7 cellular contexts compared by ENCODE assay signal in genomic region chr12:113220593-113221180, GRCh38. TPM values are rescaled to one million over a fixed set of nuclear protein-coding genes. Genes with fewer than 3 reads are reported as not detected.
A peak's percentile ranks its signal among the peaks of the same experiment; 100 is the strongest.
DNase-seq lines count a peak whose midpoint lies in the region; ATAC-seq and TF ChIP-seq lines count a peak whose summit lies in the region.

No MANE protein-coding gene starts in this region.

- H3K9me3 Mint-ChIP-seq in chondrocyte (ENCODE audit: low read depth) = no peaks in the 10 kb centered on the region
- H3K9me3 Mint-ChIP-seq in natural killer cell treated with Interleukin-12 subunit alpha and Interleukin-12 subunit beta and Interleukin-15 and Interleukin-18, amount 100 ng/mL, for 72 hours = no peaks in the 10 kb centered on the region

- peak overlapping the region; percentile 73 for H3K4me3 ChIP-seq in LNCaP clone FGC (ENCODE audit: low read depth, low read length)

- H3K27ac Mint-ChIP-seq in chondrocyte (ENCODE audit: unreplicated experiment) = peak overlapping the region; percentile 88
- H3K27ac Mint-ChIP-seq in natural killer cell treated with Interleukin-12 subunit alpha and Interleukin-12 subunit beta and Interleukin-15 and Interleukin-18, amount 100 ng/mL, for 72 hours = peak overlapping the region; percentile 62 to 67

- peak; percentile 5 for ATAC-seq in GM18907 (IDR thresholded peaks at IDR 0.05; ENCODE audit: unreplicated experiment)
- no peak for ATAC-seq in natural killer cell treated with Interleukin-12 subunit alpha and Interleukin-12 subunit beta and Interleukin-15 and Interleukin-18, amount 100 ng/mL, for 72 hours
- ATAC-seq in HG03342 (IDR thresholded peaks at IDR 0.05; ENCODE audit: unreplicated experiment) = no peak
- ATAC-seq in HG02588 (IDR thresholded peaks at IDR 0.05; ENCODE audit: unreplicated experiment) = no peak

- H3K27me3 Mint-ChIP-seq in chondrocyte (ENCODE audit: low read depth) = no peaks in the 10 kb centered on the region
- no peaks in the 10 kb centered on the region for H3K27me3 Mint-ChIP-seq in natural killer cell treated with Interleukin-12 subunit alpha and Interleukin-12 subunit beta and Interleukin-15 and Interleukin-18, amount 100 ng/mL, for 72 hours

- no peaks in the 10 kb centered on the region for H3K36me3 Mint-ChIP-seq in chondrocyte (ENCODE audit: low read depth)
- no peaks in the 10 kb centered on the region for H3K36me3 Mint-ChIP-seq in natural killer cell treated with Interleukin-12 subunit alpha and Interleukin-12 subunit beta and Interleukin-15 and Interleukin-18, amount 100 ng/mL, for 72 hours

- DNase-seq in LNCaP clone FGC (ENCODE audit: low read depth) (no peak), chondrocyte (ENCODE audit: low spot score) (no peak)
- no peak for DNase-seq in natural killer cell treated with Interleukin-12 subunit alpha and Interleukin-12 subunit beta and Interleukin-15 and Interleukin-18, amount 100 ng/mL, for 72 hours (ENCODE audit: low spot score)
- DNase-seq in stimulated activated CD4-positive, alpha-beta T cell treated with anti-CD3 and anti-CD28 coated beads, Interleukin-1b, Interleukin-23, amount 100 ng/mL, for 48 hours = no peak

- TF ChIP-seq CTCF in LNCaP clone FGC (IDR thresholded peaks at IDR 0.05; ENCODE audit: control insufficient read depth, extremely low read depth, insufficient read depth) = no peak
- no peak for TF ChIP-seq CTCF in chondrocyte (IDR thresholded peaks at IDR 0.05)

- peaks cover 52% of the 10 kb centered on the region for H3K4me1 Mint-ChIP-seq in chondrocyte (ENCODE audit: low read depth)
- peaks cover 38% of the 10 kb centered on the region in 2 donors for H3K4me1 Mint-ChIP-seq in natural killer cell treated with Interleukin-12 subunit alpha and Interleukin-12 subunit beta and Interleukin-15 and Interleukin-18, amount 100 ng/mL, for 72 hours (ENCODE audit: low read depth in 2 of 2)

- H3K4me3 Mint-ChIP-seq in chondrocyte (ENCODE audit: unreplicated experiment) = peak overlapping the region; percentile 83
- peak overlapping the region; percentile 91 for H3K4me3 Mint-ChIP-seq in natural killer cell treated with Interleukin-12 subunit alpha and Interleukin-12 subunit beta and Interleukin-15 and Interleukin-18, amount 100 ng/mL, for 72 hours

RNA-seq across cellular contexts. Expression of gene TPCN1, which starts 0.6 kb away (rescaled TPM):
- total RNA-seq in chondrocyte = 35.9 to 40.0 TPM (median 37.7 TPM) in 3 replicates
- total RNA-seq in natural killer cell treated with Interleukin-12 subunit alpha and Interleukin-12 subunit beta and Interleukin-15 and Interleukin-18, amount 100 ng/mL, for 72 hours = 10 to 100 TPM; 14.1 to 43.6 TPM

RNA-seq across cellular contexts. Expression of gene RITA1, which starts 35.2 kb away (rescaled TPM):
- 15.5 to 20.2 TPM (median 16.7 TPM) in 3 replicates for total RNA-seq in chondrocyte
- total RNA-seq in natural killer cell treated with Interleukin-12 subunit alpha and Interleukin-12 subunit beta and Interleukin-15 and Interleukin-18, amount 100 ng/mL, for 72 hours = 10 to 100 TPM; 19.6 to 27.3 TPM

RNA-seq across cellular contexts. Expression of gene DDX54, which starts 35.4 kb away (rescaled TPM):
- total RNA-seq in chondrocyte = 44.2 to 52.7 TPM (median 44.6 TPM) in 3 replicates
- 100 to 1,000 TPM in 1 of 2 donors, 10 to 100 TPM in 1; 85.8 to 143 TPM for total RNA-seq in natural killer cell treated with Interleukin-12 subunit alpha and Interleukin-12 subunit beta and Interleukin-15 and Interleukin-18, amount 100 ng/mL, for 72 hours
